ENCODE assay signal across 1 cellular context in the genomic region with DNA sequence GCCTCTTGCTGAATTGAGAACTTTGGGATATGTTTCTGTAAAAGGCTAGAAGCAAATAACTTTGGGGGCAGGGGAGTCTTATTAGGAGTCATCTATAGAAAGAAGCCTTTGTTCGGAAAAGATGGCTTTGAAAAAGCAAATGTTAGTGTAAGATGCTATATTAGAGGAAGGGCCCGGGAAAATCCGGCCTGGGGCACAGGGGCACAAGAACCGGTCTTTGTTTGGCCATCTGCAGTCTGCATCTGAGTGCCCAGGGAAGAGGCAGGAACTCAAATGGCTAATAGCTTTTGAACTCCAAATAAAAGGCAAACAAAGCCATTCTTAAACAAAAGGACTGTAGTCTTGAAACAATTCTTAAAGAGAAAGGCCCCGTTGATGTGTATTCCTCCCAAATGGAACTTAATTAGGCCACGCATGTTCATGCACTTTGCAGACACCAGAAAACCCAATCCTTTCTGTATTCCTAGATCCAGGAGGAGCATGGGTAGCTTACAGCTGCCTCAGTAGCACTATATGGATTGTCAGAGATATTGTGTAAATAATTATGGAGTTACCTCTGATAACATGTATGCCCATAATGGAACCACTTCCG.
TF ChIP-seq lines count a peak whose summit lies in the region.

No MANE protein-coding gene starts in this region.

TF ChIP-seq in HepG2, 621 proteins besides CTCF, POLR2A, EP300 and RAD21 (continued from another document and continues in another):
- TF ChIP-seq, protein P1, sequence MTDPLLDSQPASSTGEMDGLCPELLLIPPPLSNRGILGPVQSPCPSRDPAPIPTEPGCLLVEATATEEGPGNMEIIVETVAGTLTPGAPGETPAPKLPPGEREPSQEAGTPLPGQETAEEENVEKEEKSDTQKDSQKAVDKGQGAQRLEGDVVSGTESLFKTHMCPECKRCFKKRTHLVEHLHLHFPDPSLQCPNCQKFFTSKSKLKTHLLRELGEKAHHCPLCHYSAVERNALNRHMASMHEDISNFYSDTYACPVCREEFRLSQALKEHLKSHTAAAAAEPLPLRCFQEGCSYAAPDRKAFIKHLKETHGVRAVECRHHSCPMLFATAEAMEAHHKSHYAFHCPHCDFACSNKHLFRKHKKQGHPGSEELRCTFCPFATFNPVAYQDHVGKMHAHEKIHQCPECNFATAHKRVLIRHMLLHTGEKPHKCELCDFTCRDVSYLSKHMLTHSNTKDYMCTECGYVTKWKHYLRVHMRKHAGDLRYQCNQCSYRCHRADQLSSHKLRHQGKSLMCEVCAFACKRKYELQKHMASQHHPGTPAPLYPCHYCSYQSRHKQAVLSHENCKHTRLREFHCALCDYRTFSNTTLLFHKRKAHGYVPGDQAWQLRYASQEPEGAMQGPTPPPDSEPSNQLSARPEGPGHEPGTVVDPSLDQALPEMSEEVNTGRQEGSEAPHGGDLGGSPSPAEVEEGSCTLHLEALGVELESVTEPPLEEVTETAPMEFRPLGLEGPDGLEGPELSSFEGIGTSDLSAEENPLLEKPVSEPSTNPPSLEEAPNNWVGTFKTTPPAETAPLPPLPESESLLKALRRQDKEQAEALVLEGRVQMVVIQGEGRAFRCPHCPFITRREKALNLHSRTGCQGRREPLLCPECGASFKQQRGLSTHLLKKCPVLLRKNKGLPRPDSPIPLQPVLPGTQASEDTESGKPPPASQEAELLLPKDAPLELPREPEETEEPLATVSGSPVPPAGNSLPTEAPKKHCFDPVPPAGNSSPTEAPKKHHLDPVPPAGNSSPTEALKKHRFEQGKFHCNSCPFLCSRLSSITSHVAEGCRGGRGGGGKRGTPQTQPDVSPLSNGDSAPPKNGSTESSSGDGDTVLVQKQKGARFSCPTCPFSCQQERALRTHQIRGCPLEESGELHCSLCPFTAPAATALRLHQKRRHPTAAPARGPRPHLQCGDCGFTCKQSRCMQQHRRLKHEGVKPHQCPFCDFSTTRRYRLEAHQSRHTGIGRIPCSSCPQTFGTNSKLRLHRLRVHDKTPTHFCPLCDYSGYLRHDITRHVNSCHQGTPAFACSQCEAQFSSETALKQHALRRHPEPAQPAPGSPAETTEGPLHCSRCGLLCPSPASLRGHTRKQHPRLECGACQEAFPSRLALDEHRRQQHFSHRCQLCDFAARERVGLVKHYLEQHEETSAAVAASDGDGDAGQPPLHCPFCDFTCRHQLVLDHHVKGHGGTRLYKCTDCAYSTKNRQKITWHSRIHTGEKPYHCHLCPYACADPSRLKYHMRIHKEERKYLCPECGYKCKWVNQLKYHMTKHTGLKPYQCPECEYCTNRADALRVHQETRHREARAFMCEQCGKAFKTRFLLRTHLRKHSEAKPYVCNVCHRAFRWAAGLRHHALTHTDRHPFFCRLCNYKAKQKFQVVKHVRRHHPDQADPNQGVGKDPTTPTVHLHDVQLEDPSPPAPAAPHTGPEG (CRISPR knock-in tag; IDR thresholded peaks at IDR 0.05): no peak
- TF ChIP-seq, protein P2, sequence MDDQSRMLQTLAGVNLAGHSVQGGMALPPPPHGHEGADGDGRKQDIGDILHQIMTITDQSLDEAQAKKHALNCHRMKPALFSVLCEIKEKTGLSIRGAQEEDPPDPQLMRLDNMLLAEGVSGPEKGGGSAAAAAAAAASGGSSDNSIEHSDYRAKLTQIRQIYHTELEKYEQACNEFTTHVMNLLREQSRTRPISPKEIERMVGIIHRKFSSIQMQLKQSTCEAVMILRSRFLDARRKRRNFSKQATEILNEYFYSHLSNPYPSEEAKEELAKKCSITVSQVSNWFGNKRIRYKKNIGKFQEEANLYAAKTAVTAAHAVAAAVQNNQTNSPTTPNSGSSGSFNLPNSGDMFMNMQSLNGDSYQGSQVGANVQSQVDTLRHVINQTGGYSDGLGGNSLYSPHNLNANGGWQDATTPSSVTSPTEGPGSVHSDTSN (CRISPR knock-in tag; IDR thresholded peaks at IDR 0.05; ENCODE audit: borderline replicate concordance): no peak
- peak; percentile 90 for TF ChIP-seq NCOA2 (CRISPR knock-in tag; IDR thresholded peaks at IDR 0.05)
- TF ChIP-seq, protein P3, sequence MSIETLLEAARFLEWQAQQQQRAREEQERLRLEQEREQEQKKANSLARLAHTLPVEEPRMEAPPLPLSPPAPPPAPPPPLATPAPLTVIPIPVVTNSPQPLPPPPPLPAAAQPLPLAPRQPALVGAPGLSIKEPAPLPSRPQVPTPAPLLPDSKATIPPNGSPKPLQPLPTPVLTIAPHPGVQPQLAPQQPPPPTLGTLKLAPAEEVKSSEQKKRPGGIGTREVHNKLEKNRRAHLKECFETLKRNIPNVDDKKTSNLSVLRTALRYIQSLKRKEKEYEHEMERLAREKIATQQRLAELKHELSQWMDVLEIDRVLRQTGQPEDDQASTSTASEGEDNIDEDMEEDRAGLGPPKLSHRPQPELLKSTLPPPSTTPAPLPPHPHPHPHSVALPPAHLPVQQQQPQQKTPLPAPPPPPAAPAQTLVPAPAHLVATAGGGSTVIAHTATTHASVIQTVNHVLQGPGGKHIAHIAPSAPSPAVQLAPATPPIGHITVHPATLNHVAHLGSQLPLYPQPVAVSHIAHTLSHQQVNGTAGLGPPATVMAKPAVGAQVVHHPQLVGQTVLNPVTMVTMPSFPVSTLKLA (IDR thresholded peaks at IDR 0.05): no peak
- TF ChIP-seq TEAD3 (CRISPR knock-in tag; optimal IDR thresholded peaks at IDR 0.05; ENCODE audit: borderline replicate concordance): peak; percentile 25
- TF ChIP-seq SOX6 (IDR thresholded peaks at IDR 0.05): no peak
- peak; percentile 75 for TF ChIP-seq SOX6 (CRISPR knock-in tag; IDR thresholded peaks at IDR 0.05)
- no peak for TF ChIP-seq ZNF282 (IDR thresholded peaks at IDR 0.05; ENCODE audit: partially characterized antibody)
- 0 out of 2 replicates have a peak, but pooled peaks have one; percentile 26 for TF ChIP-seq FOXO1 (CRISPR knock-in tag; IDR thresholded peaks at IDR 0.05)
- TF ChIP-seq, protein P4, sequence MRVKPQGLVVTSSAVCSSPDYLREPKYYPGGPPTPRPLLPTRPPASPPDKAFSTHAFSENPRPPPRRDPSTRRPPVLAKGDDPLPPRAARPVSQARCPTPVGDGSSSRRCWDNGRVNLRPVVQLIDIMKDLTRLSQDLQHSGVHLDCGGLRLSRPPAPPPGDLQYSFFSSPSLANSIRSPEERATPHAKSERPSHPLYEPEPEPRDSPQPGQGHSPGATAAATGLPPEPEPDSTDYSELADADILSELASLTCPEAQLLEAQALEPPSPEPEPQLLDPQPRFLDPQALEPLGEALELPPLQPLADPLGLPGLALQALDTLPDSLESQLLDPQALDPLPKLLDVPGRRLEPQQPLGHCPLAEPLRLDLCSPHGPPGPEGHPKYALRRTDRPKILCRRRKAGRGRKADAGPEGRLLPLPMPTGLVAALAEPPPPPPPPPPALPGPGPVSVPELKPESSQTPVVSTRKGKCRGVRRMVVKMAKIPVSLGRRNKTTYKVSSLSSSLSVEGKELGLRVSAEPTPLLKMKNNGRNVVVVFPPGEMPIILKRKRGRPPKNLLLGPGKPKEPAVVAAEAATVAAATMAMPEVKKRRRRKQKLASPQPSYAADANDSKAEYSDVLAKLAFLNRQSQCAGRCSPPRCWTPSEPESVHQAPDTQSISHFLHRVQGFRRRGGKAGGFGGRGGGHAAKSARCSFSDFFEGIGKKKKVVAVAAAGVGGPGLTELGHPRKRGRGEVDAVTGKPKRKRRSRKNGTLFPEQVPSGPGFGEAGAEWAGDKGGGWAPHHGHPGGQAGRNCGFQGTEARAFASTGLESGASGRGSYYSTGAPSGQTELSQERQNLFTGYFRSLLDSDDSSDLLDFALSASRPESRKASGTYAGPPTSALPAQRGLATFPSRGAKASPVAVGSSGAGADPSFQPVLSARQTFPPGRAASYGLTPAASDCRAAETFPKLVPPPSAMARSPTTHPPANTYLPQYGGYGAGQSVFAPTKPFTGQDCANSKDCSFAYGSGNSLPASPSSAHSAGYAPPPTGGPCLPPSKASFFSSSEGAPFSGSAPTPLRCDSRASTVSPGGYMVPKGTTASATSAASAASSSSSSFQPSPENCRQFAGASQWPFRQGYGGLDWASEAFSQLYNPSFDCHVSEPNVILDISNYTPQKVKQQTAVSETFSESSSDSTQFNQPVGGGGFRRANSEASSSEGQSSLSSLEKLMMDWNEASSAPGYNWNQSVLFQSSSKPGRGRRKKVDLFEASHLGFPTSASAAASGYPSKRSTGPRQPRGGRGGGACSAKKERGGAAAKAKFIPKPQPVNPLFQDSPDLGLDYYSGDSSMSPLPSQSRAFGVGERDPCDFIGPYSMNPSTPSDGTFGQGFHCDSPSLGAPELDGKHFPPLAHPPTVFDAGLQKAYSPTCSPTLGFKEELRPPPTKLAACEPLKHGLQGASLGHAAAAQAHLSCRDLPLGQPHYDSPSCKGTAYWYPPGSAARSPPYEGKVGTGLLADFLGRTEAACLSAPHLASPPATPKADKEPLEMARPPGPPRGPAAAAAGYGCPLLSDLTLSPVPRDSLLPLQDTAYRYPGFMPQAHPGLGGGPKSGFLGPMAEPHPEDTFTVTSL (CRISPR knock-in tag; IDR thresholded peaks at IDR 0.05; ENCODE audit: borderline replicate concordance): 0 out of 2 replicates have a peak, but pooled peaks have one; percentile 8
- no peak for TF ChIP-seq ZFP62 (CRISPR knock-in tag; IDR thresholded peaks at IDR 0.05)
- TF ChIP-seq ZNF614 (CRISPR knock-in tag; IDR thresholded peaks at IDR 0.05; ENCODE audit: borderline replicate concordance): no peak
- no peak for TF ChIP-seq ZNF367 (CRISPR knock-in tag; IDR thresholded peaks at IDR 0.05; ENCODE audit: borderline replicate concordance)
- TF ChIP-seq ZNF709 (CRISPR knock-in tag; IDR thresholded peaks at IDR 0.05): no peak
- peak; percentile 22; the same call in 1 of the 2 replicates for TF ChIP-seq HMG20A (CRISPR knock-in tag; IDR thresholded peaks at IDR 0.05; ENCODE audit: borderline replicate concordance)
- TF ChIP-seq, protein P5, sequence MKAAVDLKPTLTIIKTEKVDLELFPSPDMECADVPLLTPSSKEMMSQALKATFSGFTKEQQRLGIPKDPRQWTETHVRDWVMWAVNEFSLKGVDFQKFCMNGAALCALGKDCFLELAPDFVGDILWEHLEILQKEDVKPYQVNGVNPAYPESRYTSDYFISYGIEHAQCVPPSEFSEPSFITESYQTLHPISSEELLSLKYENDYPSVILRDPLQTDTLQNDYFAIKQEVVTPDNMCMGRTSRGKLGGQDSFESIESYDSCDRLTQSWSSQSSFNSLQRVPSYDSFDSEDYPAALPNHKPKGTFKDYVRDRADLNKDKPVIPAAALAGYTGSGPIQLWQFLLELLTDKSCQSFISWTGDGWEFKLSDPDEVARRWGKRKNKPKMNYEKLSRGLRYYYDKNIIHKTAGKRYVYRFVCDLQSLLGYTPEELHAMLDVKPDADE (CRISPR knock-in tag; IDR thresholded peaks at IDR 0.05): no peak
- no peak for TF ChIP-seq MTF1 (CRISPR knock-in tag; IDR thresholded peaks at IDR 0.05)
- TF ChIP-seq PPARG (CRISPR knock-in tag; conservative IDR thresholded peaks at IDR 0.05): no peak
- TF ChIP-seq FOXM1 (CRISPR knock-in tag; IDR thresholded peaks at IDR 0.05): no peak
- 0 out of 2 replicates have a peak, but pooled peaks have one; percentile 41 for TF ChIP-seq NR2F2 (IDR thresholded peaks at IDR 0.05; ENCODE audit: borderline replicate concordance, low read depth)
- TF ChIP-seq ZNF136 (CRISPR knock-in tag; IDR thresholded peaks at IDR 0.05; ENCODE audit: low read depth): no peak
- no peak for TF ChIP-seq PAF1 (CRISPR knock-in tag; IDR thresholded peaks at IDR 0.05)
- 0 out of 2 replicates have a peak, but pooled peaks have one; percentile 0 for TF ChIP-seq SAP130 (CRISPR knock-in tag; IDR thresholded peaks at IDR 0.05; ENCODE audit: low read depth)
- TF ChIP-seq ZNF317 (CRISPR knock-in tag; IDR thresholded peaks at IDR 0.05): peak; percentile 61; the same call in 1 of the 2 replicates
- 0 out of 2 replicates have a peak, but pooled peaks have one; percentile 5 for TF ChIP-seq REPIN1 (CRISPR knock-in tag; IDR thresholded peaks at IDR 0.05; ENCODE audit: borderline replicate concordance, low read depth)
- peak; percentile 90 for TF ChIP-seq SOX13 (IDR thresholded peaks at IDR 0.05)
- peak in 1 of 2 experiments; percentile 97; a peak in 2 of 4 replicates for TF ChIP-seq SOX13 (CRISPR knock-in tag; conservative IDR thresholded peaks at IDR 0.05 in 1 of 2, IDR thresholded peaks at IDR 0.05 in 1 of 2)
- no peak for TF ChIP-seq SIX1 (CRISPR knock-in tag; IDR thresholded peaks at IDR 0.05; ENCODE audit: borderline replicate concordance)
- 0 out of 2 replicates have a peak, but pooled peaks have one; percentile 20 for TF ChIP-seq ZNF205 (CRISPR knock-in tag; IDR thresholded peaks at IDR 0.05)
- TF ChIP-seq, protein P6, sequence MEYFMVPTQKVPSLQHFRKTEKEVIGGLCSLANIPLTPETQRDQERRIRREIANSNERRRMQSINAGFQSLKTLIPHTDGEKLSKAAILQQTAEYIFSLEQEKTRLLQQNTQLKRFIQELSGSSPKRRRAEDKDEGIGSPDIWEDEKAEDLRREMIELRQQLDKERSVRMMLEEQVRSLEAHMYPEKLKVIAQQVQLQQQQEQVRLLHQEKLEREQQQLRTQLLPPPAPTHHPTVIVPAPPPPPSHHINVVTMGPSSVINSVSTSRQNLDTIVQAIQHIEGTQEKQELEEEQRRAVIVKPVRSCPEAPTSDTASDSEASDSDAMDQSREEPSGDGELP (IDR thresholded peaks at IDR 0.05; ENCODE audit: borderline replicate concordance, low read depth): no peak
- peak; percentile 83 for TF ChIP-seq ZNF629 (CRISPR knock-in tag; conservative IDR thresholded peaks at IDR 0.05)
- peak; percentile 65 for TF ChIP-seq HDAC2 (CRISPR knock-in tag; IDR thresholded peaks at IDR 0.05)
- TF ChIP-seq, protein P7, sequence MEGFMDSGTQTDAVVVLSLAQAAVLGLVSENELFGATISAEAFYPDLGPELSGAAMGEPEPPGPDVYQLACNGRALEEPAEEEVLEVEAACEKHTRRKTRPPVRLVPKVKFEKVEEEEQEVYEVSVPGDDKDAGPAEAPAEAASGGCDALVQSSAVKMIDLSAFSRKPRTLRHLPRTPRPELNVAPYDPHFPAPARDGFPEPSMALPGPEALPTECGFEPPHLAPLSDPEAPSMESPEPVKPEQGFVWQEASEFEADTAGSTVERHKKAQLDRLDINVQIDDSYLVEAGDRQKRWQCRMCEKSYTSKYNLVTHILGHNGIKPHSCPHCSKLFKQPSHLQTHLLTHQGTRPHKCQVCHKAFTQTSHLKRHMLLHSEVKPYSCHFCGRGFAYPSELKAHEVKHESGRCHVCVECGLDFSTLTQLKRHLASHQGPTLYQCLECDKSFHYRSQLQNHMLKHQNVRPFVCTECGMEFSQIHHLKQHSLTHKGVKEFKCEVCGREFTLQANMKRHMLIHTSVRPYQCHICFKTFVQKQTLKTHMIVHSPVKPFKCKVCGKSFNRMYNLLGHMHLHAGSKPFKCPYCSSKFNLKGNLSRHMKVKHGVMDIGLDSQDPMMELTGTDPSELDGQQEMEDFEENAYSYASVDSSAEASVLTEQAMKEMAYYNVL (CRISPR knock-in tag; IDR thresholded peaks at IDR 0.05; ENCODE audit: borderline replicate concordance): peak; percentile 68; the same call in 1 of the 2 replicates
- no peak for TF ChIP-seq ZNF546 (CRISPR knock-in tag; conservative IDR thresholded peaks at IDR 0.05)
- no peak for TF ChIP-seq ZNF567 (CRISPR knock-in tag; IDR thresholded peaks at IDR 0.05; ENCODE audit: borderline replicate concordance)
- no peak for TF ChIP-seq HES4 (CRISPR knock-in tag; IDR thresholded peaks at IDR 0.05; ENCODE audit: borderline replicate concordance)
- no peak for TF ChIP-seq ZBTB7A (CRISPR knock-in tag; IDR thresholded peaks at IDR 0.05)
